ENCODE assay signal across 1 cellular context in the genomic region with DNA sequence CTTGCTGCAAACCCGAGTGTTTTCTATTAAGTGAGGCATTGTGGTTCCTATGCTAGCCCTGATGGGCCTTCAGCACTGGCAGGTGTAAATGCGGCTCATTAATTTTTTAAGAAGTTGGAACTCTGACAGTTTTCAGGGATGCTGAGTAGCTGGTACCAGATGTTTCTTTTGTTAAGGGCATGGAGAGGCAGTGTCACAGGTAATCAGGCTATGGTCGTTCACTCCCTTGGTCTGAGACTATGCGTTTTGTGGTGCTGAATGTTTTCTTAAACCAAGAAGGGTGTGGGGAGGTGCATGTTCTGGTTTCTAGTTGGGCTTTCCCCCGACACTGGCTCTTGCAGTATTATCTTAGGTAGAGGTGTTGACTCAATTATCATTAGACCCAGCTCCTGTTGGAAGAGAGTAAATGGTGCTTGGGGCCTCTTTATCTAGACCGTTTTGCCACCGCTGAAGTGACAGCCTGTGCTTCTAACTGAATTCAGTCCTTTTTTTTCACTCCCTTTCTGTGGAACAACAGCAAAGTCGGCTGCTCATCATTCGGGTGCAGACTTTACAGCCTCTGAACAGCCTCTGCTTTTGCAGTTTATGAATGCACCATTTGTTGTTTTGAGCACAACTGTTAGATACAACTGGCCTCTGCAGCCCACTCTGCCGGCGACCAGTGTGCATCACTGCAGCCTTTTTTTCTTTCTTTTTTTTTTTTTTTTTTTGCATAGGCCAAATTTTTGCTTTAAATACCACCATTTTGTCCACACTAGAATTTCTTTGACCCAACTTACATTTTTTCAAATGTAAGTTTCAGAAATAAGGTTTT.
TF ChIP-seq lines count a peak whose summit lies in the region.

No MANE protein-coding gene starts in this region.

TF ChIP-seq in K562, 482 proteins besides CTCF, POLR2A, EP300 and RAD21 (continued from another document and continues in another):
- TF ChIP-seq, protein P1, sequence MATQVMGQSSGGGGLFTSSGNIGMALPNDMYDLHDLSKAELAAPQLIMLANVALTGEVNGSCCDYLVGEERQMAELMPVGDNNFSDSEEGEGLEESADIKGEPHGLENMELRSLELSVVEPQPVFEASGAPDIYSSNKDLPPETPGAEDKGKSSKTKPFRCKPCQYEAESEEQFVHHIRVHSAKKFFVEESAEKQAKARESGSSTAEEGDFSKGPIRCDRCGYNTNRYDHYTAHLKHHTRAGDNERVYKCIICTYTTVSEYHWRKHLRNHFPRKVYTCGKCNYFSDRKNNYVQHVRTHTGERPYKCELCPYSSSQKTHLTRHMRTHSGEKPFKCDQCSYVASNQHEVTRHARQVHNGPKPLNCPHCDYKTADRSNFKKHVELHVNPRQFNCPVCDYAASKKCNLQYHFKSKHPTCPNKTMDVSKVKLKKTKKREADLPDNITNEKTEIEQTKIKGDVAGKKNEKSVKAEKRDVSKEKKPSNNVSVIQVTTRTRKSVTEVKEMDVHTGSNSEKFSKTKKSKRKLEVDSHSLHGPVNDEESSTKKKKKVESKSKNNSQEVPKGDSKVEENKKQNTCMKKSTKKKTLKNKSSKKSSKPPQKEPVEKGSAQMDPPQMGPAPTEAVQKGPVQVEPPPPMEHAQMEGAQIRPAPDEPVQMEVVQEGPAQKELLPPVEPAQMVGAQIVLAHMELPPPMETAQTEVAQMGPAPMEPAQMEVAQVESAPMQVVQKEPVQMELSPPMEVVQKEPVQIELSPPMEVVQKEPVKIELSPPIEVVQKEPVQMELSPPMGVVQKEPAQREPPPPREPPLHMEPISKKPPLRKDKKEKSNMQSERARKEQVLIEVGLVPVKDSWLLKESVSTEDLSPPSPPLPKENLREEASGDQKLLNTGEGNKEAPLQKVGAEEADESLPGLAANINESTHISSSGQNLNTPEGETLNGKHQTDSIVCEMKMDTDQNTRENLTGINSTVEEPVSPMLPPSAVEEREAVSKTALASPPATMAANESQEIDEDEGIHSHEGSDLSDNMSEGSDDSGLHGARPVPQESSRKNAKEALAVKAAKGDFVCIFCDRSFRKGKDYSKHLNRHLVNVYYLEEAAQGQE (CRISPR knock-in tag; IDR thresholded peaks at IDR 0.05; ENCODE audit: low read depth), result no peak
- TF ChIP-seq SPI1 (IDR thresholded peaks at IDR 0.05; ENCODE audit: borderline replicate concordance, low read depth, low read length) (no peak), TCF7 (IDR thresholded peaks at IDR 0.05; ENCODE audit: borderline replicate concordance) (no peak), NFE2L1 (tag; IDR thresholded peaks at IDR 0.05; ENCODE audit: borderline replicate concordance, low read depth) (no peak), SNIP1 (IDR thresholded peaks at IDR 0.05; ENCODE audit: low read depth) (no peak), CBX2 (IDR thresholded peaks at IDR 0.05; ENCODE audit: insufficient read depth, low read length, poor library complexity, severe bottlenecking) (no peak), POLR3G (IDR thresholded peaks at IDR 0.05; ENCODE audit: extremely low read depth, insufficient read length, insufficient replicate concordance) (no peak), ZNF165 (CRISPR knock-in tag; IDR thresholded peaks at IDR 0.05; ENCODE audit: borderline replicate concordance) (no peak), GATAD2A (IDR thresholded peaks at IDR 0.05) (no peak), HDAC1 (IDR thresholded peaks at IDR 0.05) (no peak; a peak in 1 of 4 replicates), ZZZ3 (IDR thresholded peaks at IDR 0.05) (no peak), ZNF140 (CRISPR knock-in tag; IDR thresholded peaks at IDR 0.05) (no peak), MTA3 (IDR thresholded peaks at IDR 0.05; ENCODE audit: borderline replicate concordance) (peak; percentile 55; the same call in 1 of the 2 replicates), MYBL2 (IDR thresholded peaks at IDR 0.05; ENCODE audit: low read depth) (no peak), MYBL2 (CRISPR knock-in tag; IDR thresholded peaks at IDR 0.05; ENCODE audit: borderline replicate concordance) (no peak), ZNF696 (CRISPR knock-in tag; conservative IDR thresholded peaks at IDR 0.05) (no peak), CSDE1 (IDR thresholded peaks at IDR 0.05) (no peak), ETV1 (tag; conservative IDR thresholded peaks at IDR 0.05; ENCODE audit: low read depth) (no peak), SMARCC2 (IDR thresholded peaks at IDR 0.05; ENCODE audit: low read depth) (no peak), HNRNPL (IDR thresholded peaks at IDR 0.05; ENCODE audit: low read depth, low read length) (no peak), CBFA2T3 (IDR thresholded peaks at IDR 0.05) (peak; percentile 79), ZNF3 (CRISPR knock-in tag; IDR thresholded peaks at IDR 0.05) (no peak), TAF15 (IDR thresholded peaks at IDR 0.05; ENCODE audit: low read depth, low read length) (no peak), FOS (IDR thresholded peaks at IDR 0.05; ENCODE audit: extremely low read depth, insufficient read length) (no peak)
- TF ChIP-seq, protein P2, sequence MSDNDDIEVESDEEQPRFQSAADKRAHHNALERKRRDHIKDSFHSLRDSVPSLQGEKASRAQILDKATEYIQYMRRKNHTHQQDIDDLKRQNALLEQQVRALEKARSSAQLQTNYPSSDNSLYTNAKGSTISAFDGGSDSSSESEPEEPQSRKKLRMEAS (CRISPR knock-in tag; IDR thresholded peaks at IDR 0.05), result no peak
- TF ChIP-seq, protein P3, sequence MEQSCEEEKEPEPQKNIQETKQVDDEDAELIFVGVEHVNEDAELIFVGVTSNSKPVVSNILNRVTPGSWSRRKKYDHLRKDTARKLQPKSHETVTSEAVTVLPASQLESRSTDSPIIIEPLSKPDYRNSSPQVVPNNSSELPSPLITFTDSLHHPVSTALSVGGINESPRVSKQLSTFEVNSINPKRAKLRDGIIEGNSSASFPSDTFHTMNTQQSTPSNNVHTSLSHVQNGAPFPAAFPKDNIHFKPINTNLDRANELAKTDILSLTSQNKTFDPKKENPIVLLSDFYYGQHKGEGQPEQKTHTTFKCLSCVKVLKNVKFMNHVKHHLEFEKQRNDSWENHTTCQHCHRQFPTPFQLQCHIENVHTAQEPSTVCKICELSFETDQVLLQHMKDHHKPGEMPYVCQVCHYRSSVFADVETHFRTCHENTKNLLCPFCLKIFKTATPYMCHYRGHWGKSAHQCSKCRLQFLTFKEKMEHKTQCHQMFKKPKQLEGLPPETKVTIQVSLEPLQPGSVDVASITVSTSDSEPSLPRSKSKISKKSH (CRISPR knock-in tag; IDR thresholded peaks at IDR 0.05), result no peak
- TF ChIP-seq, protein P4, sequence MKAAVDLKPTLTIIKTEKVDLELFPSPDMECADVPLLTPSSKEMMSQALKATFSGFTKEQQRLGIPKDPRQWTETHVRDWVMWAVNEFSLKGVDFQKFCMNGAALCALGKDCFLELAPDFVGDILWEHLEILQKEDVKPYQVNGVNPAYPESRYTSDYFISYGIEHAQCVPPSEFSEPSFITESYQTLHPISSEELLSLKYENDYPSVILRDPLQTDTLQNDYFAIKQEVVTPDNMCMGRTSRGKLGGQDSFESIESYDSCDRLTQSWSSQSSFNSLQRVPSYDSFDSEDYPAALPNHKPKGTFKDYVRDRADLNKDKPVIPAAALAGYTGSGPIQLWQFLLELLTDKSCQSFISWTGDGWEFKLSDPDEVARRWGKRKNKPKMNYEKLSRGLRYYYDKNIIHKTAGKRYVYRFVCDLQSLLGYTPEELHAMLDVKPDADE (conservative IDR thresholded peaks at IDR 0.05; ENCODE audit: control insufficient read depth, low read depth, low read length), result no peak
- TF ChIP-seq, protein P5, sequence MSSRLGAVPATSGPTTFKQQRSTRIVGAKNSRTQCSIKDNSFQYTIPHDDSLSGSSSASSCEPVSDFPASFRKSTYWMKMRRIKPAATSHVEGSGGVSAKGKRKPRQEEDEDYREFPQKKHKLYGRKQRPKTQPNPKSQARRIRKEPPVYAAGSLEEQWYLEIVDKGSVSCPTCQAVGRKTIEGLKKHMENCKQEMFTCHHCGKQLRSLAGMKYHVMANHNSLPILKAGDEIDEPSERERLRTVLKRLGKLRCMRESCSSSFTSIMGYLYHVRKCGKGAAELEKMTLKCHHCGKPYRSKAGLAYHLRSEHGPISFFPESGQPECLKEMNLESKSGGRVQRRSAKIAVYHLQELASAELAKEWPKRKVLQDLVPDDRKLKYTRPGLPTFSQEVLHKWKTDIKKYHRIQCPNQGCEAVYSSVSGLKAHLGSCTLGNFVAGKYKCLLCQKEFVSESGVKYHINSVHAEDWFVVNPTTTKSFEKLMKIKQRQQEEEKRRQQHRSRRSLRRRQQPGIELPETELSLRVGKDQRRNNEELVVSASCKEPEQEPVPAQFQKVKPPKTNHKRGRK (tag; IDR thresholded peaks at IDR 0.05), result no peak
- TF ChIP-seq, protein P6, sequence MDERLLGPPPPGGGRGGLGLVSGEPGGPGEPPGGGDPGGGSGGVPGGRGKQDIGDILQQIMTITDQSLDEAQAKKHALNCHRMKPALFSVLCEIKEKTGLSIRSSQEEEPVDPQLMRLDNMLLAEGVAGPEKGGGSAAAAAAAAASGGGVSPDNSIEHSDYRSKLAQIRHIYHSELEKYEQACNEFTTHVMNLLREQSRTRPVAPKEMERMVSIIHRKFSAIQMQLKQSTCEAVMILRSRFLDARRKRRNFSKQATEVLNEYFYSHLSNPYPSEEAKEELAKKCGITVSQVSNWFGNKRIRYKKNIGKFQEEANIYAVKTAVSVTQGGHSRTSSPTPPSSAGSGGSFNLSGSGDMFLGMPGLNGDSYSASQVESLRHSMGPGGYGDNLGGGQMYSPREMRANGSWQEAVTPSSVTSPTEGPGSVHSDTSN (CRISPR knock-in tag; IDR thresholded peaks at IDR 0.05; ENCODE audit: low read depth), result no peak
- TF ChIP-seq, protein P6 (tag; conservative IDR thresholded peaks at IDR 0.05; ENCODE audit: low read depth), result no peak
- TF ChIP-seq, protein P7, sequence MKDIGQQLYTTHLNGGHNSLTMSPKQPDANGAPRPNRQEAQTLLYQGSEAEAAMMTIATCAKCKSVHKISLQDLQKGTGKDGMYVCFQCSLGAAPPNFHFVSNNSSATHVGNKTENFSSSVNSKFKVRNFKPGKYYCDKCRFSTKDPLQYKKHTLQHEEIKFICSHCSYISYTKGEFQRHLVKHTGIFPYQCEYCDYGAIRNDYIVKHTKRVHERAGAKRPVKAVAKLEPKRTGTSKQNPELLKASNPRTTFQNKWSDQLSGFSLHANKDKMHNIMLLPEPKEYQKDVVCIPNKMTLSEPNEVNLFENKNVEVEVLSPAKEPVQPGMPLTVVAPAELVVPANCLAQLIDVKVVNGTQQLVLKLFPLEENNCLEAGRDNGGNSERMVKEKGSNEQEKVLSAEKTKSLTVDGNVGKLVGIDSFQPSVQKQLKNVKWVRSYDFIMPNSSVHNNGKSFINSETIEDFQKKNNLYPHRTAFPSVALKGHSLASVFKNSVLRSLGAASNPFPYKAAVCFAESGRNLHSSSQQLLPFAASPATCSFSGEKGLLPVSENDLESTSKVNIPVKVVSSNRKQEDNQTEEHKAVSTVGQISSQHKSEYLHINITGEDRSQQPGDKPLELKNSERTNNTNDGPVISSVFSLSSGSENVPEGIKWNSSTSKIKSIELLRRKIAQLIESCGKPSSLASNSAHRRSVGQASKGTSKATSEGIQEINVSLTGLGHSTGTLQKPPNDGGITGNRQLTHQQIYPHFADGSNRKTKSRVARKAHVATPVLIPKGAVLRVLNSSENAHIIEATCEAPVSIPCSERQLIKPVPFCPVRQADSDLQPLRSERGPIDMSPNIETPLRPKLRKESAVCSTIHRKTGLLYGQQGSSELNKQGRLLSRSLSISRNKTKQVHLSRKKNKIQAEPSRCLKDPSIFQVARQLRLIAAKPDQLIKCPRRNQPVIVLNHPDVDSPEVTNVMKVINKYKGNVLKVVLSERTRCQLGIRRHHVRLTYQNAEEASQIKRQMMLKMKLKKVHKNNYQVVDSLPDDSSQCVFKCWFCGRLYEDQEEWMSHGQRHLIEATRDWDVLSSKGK (CRISPR knock-in tag; IDR thresholded peaks at IDR 0.05), result no peak
- TF ChIP-seq, protein P8, sequence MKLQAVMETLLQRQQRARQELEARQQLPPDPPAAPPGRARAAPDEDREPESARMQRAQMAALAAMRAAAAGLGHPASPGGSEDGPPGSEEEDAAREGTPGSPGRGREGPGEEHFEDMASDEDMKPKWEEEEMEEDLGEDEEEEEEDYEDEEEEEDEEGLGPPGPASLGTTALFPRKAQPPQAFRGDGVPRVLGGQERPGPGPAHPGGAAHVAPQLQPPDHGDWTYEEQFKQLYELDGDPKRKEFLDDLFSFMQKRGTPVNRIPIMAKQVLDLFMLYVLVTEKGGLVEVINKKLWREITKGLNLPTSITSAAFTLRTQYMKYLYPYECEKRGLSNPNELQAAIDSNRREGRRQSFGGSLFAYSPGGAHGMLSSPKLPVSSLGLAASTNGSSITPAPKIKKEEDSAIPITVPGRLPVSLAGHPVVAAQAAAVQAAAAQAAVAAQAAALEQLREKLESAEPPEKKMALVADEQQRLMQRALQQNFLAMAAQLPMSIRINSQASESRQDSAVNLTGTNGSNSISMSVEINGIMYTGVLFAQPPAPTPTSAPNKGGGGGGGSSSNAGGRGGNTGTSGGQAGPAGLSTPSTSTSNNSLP (IDR thresholded peaks at IDR 0.05; ENCODE audit: borderline replicate concordance, low read depth, low read length), result peak; percentile 35; the same call in 1 of the 2 replicates
- TF ChIP-seq, protein P9, sequence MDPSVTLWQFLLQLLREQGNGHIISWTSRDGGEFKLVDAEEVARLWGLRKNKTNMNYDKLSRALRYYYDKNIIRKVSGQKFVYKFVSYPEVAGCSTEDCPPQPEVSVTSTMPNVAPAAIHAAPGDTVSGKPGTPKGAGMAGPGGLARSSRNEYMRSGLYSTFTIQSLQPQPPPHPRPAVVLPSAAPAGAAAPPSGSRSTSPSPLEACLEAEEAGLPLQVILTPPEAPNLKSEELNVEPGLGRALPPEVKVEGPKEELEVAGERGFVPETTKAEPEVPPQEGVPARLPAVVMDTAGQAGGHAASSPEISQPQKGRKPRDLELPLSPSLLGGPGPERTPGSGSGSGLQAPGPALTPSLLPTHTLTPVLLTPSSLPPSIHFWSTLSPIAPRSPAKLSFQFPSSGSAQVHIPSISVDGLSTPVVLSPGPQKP (CRISPR knock-in tag; IDR thresholded peaks at IDR 0.05), result no peak
- TF ChIP-seq, protein P10, sequence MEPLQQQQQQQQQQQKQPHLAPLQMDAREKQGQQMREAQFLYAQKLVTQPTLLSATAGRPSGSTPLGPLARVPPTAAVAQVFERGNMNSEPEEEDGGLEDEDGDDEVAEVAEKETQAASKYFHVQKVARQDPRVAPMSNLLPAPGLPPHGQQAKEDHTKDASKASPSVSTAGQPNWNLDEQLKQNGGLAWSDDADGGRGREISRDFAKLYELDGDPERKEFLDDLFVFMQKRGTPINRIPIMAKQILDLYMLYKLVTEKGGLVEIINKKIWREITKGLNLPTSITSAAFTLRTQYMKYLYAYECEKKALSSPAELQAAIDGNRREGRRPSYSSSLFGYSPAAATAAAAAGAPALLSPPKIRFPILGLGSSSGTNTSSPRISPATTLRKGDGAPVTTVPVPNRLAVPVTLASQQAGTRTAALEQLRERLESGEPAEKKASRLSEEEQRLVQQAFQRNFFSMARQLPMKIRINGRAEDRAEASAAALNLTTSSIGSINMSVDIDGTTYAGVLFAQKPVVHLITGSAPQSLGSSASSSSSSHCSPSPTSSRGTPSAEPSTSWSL (CRISPR knock-in tag; IDR thresholded peaks at IDR 0.05; ENCODE audit: borderline replicate concordance), result no peak
- TF ChIP-seq, protein P11, sequence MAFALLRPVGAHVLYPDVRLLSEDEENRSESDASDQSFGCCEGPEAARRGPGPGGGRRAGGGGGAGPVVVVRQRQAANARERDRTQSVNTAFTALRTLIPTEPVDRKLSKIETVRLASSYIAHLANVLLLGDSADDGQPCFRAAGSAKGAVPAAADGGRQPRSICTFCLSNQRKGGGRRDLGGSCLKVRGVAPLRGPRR (CRISPR knock-in tag; IDR thresholded peaks at IDR 0.05), result 0 out of 2 replicates have a peak, but pooled peaks have one; percentile 19
